ENCODE assay signal across 30 cellular contexts in the genomic region with DNA sequence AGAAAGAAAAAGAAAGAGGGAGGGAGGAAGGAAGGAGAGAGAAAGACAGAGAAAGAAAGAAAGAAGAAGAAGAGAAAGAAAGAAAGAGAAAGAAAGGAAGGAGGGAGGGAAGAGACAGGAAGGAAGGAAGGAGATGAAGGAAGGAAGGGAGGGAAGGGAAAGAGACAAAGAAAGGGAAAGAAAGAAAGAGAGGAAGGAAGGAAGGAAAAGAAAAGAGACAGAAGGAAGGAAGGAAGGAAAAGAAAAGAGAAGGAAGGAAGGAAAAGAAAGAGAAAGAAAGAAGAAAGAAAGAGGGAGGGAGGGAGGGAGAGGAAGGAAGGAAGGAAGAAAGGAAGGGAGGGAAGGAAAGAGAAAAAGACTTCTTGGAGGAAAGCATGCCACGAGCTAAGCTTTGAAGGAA. TPM values are rescaled to one million over a fixed set of nuclear protein-coding genes. Genes with fewer than 3 reads are reported as not detected.
"Had no signal": no experiment of that assay in that cellular context is flagged by ENCODE, and none has a peak within 500 bp of the region (broad histone marks: within the 10 kb centered on the region; RNA-seq: fewer than 3 reads in every experiment).

No MANE protein-coding gene starts in this region.

- ATAC-seq: activated CD8-positive, alpha-beta memory T cell treated with anti-CD3 and anti-CD28 coated beads, Interleukin-2, amount 10 ng/mL, durations not matched to agents 7 days and 5 days; activated CD8-positive, alpha-beta T cell treated with anti-CD3 and anti-CD28 coated beads, Interleukin-2, amount 10 ng/mL, durations not matched to agents 7 days and 5 days; activated naive CD8-positive, alpha-beta T cell treated with anti-CD3 and anti-CD28 coated beads, Interleukin-2, amount 50 U/mL, for 24 hours had no signal

- H3K4me1 ChIP-seq: ascending aorta had no signal

- H3K27me3 ChIP-seq: ascending aorta had no signal

- FAIRE-seq: bronchial epithelial cell, TTC549 had no signal

- H3K27ac ChIP-seq: ascending aorta, cardiac muscle cell, VCaP had no signal

- H3K36me3 ChIP-seq: ascending aorta, cardiac muscle cell had no signal

- DNase-seq: activated B cell treated with CpG ODN at 0.5 μM for 24 hours; activated CD4-positive, alpha-beta memory T cell treated with anti-CD3 and anti-CD28 coated beads, Interleukin-2, amount 10 ng/mL, durations not matched to agents 7 days and 5 days; activated CD4-positive, alpha-beta T cell treated with anti-CD3 and anti-CD28 coated beads for 4 hours; activated CD4-positive, alpha-beta T cell treated with anti-CD3 and anti-CD28 coated beads, Interleukin-2, amount 10 ng/mL, durations not matched to agents 24 days and 14 days; activated CD4-positive, alpha-beta T cell treated with anti-CD3 and anti-CD28 coated beads, Interleukin-2, amount 50 U/mL, for 48 hours; activated CD4-positive, CD25-positive, alpha-beta regulatory T cell treated with anti-CD3 and anti-CD28 coated beads, Interleukin-2, amount 50 U/mL, for 72 hours; activated CD8-positive, alpha-beta memory T cell treated with anti-CD3 and anti-CD28 coated beads for 24 hours; activated CD8-positive, alpha-beta memory T cell treated with anti-CD3 and anti-CD28 coated beads, Interleukin-2, amount 10 ng/mL, durations not matched to agents 7 days and 5 days; activated CD8-positive, alpha-beta memory T cell treated with anti-CD3 and anti-CD28 coated beads, Interleukin-2, amount 50 U/mL, for 48 hours; activated CD8-positive, alpha-beta T cell treated with anti-CD3 and anti-CD28 coated beads, Interleukin-2, amount 10 ng/mL, durations not matched to agents 7 days and 5 days; activated effector memory CD4-positive, alpha-beta T cell treated with Interleukin-2 at 50 U/mL for 16 hours; activated gamma-delta T cell; activated naive CD4-positive, alpha-beta T cell treated with anti-CD3 and anti-CD28 coated beads, Interleukin-2, amount 10 ng/mL, durations not matched to agents 7 days and 5 days; activated naive CD4-positive, alpha-beta T cell treated with Interleukin-2 at 50 U/mL for 16 hours; activated naive CD8-positive, alpha-beta T cell treated with anti-CD3 and anti-CD28 coated beads, Interleukin-2, amount 10 ng/mL, durations not matched to agents 7 days and 5 days; activated naive CD8-positive, alpha-beta T cell treated with anti-CD3 and anti-CD28 coated beads, Interleukin-2, amount 50 U/mL, for 24 hours; activated T-cell treated with anti-CD3 and anti-CD28 coated beads, Interleukin-2, amount 50 U/mL, for 24 hours; activated T-cell treated with anti-CD3 and anti-CD28 coated beads, Interleukin-2, amount 50 U/mL, for 48 hours; amygdala; anterior cingulate cortex; cerebellar nuclear complex; T-helper 2 cell; T-helper 9 cell had no signal

- H3K4me3 ChIP-seq: ascending aorta, cardiac muscle cell had no signal

- H3K9me3 ChIP-seq: ascending aorta had no signal

RNA-seq across cellular contexts. Expression of gene POU2AF2, which starts 19.1 kb away (rescaled TPM):
- total RNA-seq: activated B cell treated with CpG ODN at 0.5 μM for 24 hours; activated CD4-positive, alpha-beta memory T cell treated with anti-CD3 and anti-CD28 coated beads, Interleukin-2, amount 10 ng/mL, durations not matched to agents 7 days and 5 days; activated CD8-positive, alpha-beta memory T cell treated with anti-CD3 and anti-CD28 coated beads, Interleukin-2, amount 10 ng/mL, durations not matched to agents 7 days and 5 days; activated CD8-positive, alpha-beta T cell treated with anti-CD3 and anti-CD28 coated beads, Interleukin-2, amount 10 ng/mL, durations not matched to agents 7 days and 5 days; activated naive CD8-positive, alpha-beta T cell treated with anti-CD3 and anti-CD28 coated beads, Interleukin-2, amount 10 ng/mL, durations not matched to agents 7 days and 5 days; activated T-helper 2 cell treated with anti-CD3 and anti-CD28 coated beads, Interferon-gamma antibody, Interleukin-2, Interleukin-4, amounts not matched to agents 10 μg/mL and 5 μg/mL and 100 μg/mL, durations not matched to agents 14 hours and 24 hours and 36 hours; ascending aorta; bronchial epithelial cell; cardiac muscle cell; chondrocyte had no signal
- polyA plus RNA-seq: cardiac muscle cell had no signal

RNA-seq across cellular contexts. Expression of gene POU2AF3, which starts 33.7 kb away (rescaled TPM):
- total RNA-seq: activated CD4-positive, alpha-beta memory T cell treated with anti-CD3 and anti-CD28 coated beads, Interleukin-2, amount 10 ng/mL, durations not matched to agents 7 days and 5 days; activated CD8-positive, alpha-beta memory T cell treated with anti-CD3 and anti-CD28 coated beads, Interleukin-2, amount 10 ng/mL, durations not matched to agents 7 days and 5 days; activated CD8-positive, alpha-beta T cell treated with anti-CD3 and anti-CD28 coated beads, Interleukin-2, amount 10 ng/mL, durations not matched to agents 7 days and 5 days; activated naive CD8-positive, alpha-beta T cell treated with anti-CD3 and anti-CD28 coated beads, Interleukin-2, amount 10 ng/mL, durations not matched to agents 7 days and 5 days; activated T-helper 2 cell treated with anti-CD3 and anti-CD28 coated beads, Interferon-gamma antibody, Interleukin-2, Interleukin-4, amounts not matched to agents 10 μg/mL and 5 μg/mL and 100 μg/mL, durations not matched to agents 14 hours and 24 hours and 36 hours; ascending aorta; bronchial epithelial cell; chondrocyte had no signal
